ENCODE assay signal across 1 cellular context in the genomic region with DNA sequence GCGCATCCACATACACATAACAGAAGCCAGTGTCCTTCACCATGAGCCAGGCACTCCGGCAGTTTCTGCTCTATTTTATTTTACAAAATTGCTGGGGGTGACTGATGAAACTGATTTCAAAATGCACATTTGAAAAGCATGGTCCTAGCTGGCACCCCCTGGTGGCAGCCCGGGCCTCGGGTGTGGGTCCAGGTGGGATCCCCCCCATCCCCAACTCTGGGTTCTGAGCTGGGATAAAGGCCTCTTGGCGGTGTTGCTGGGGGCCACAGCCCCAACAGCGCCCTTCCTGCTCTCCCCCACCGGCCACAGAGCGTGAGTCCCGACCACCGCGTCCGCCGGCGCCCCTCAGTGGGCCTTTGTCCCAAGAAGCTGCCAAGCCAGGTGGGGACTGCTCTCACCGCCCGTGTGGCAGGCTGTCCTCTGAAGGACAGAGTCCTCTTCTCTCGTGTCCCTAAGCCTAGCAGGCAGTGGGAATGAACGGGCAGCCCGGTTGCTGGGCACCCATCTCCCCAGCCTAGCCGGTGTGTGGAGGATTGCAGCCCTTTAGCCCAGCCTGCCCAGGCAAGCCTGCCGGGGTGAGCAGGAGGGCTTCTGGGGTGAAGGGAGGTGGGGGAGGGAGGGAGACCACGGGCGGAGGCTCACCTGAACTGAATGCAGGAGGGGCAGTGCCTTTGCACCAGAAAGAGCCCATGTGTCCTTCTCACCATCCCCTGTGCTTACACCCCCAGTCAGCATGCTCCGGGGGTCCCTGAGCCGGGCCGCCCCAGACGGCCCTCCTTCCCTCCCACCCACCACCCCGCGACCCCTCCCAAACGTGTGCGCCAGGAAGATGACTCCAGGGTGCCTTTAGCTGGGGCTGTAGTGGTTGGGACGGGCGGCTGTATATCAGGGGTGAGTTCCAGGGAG.
TF ChIP-seq lines count a peak whose summit lies in the region.

No MANE protein-coding gene starts in this region.

TF ChIP-seq in K562, 482 proteins besides CTCF, POLR2A, EP300 and RAD21:
- TF ChIP-seq MCM2 (IDR thresholded peaks at IDR 0.05; ENCODE audit: low read depth) (no peak), SMARCE1 (IDR thresholded peaks at IDR 0.05) (0 out of 2 replicates have a peak, but pooled peaks have one; percentile 6), ZNF699 (CRISPR knock-in tag; IDR thresholded peaks at IDR 0.05; ENCODE audit: insufficient replicate concordance) (no peak), POLR2G (IDR thresholded peaks at IDR 0.05; ENCODE audit: low read depth, low read length) (peak; percentile 49), PCBP1 (IDR thresholded peaks at IDR 0.05; ENCODE audit: low read depth, low read length, poor library complexity, severe bottlenecking) (peak; percentile 69), ZFX (CRISPR knock-in tag; IDR thresholded peaks at IDR 0.05) (0 out of 2 replicates have a peak, but pooled peaks have one; percentile 28), GATAD2A (IDR thresholded peaks at IDR 0.05) (no peak), EZH2 (IDR thresholded peaks at IDR 0.05; ENCODE audit: borderline replicate concordance, low read depth, low read length) (no peak), NR2C2 (CRISPR knock-in tag; IDR thresholded peaks at IDR 0.05) (0 out of 2 replicates have a peak, but pooled peaks have one; percentile 33), NR2C2 (tag; IDR thresholded peaks at IDR 0.05) (no peak), ZBTB7A (IDR thresholded peaks at IDR 0.05; ENCODE audit: borderline replicate concordance, control insufficient read depth, low read depth, low read length) (peak; percentile 66; the same call in 1 of the 2 replicates), ZBTB33 (CRISPR knock-in tag; IDR thresholded peaks at IDR 0.05) (peak; percentile 88), MCM5 (IDR thresholded peaks at IDR 0.05; ENCODE audit: low read depth) (no peak), TAF15 (IDR thresholded peaks at IDR 0.05; ENCODE audit: low read depth, low read length) (no peak), MAX (CRISPR knock-in tag; IDR thresholded peaks at IDR 0.05) (no peak), ZNF263 (CRISPR knock-in tag; IDR thresholded peaks at IDR 0.05; ENCODE audit: borderline replicate concordance) (0 out of 2 replicates have a peak, but pooled peaks have one; percentile 36), JUNB (CRISPR knock-in tag; conservative IDR thresholded peaks at IDR 0.05) (no peak), ZNF280A (IDR thresholded peaks at IDR 0.05; ENCODE audit: low read depth, partially characterized antibody) (no peak), ZNF717 (CRISPR knock-in tag; IDR thresholded peaks at IDR 0.05) (no peak), CREM (IDR thresholded peaks at IDR 0.05; ENCODE audit: low read depth) (no peak), COPS2 (conservative IDR thresholded peaks at IDR 0.05) (no peak), ZNF217 (CRISPR knock-in tag; IDR thresholded peaks at IDR 0.05) (no peak), SMC3 (conservative IDR thresholded peaks at IDR 0.05; ENCODE audit: insufficient read depth, low read depth, low read length) (0 out of 2 replicates have a peak, but pooled peaks have one; percentile 14), LEF1 (IDR thresholded peaks at IDR 0.05) (no peak)
- TF ChIP-seq, protein P1, sequence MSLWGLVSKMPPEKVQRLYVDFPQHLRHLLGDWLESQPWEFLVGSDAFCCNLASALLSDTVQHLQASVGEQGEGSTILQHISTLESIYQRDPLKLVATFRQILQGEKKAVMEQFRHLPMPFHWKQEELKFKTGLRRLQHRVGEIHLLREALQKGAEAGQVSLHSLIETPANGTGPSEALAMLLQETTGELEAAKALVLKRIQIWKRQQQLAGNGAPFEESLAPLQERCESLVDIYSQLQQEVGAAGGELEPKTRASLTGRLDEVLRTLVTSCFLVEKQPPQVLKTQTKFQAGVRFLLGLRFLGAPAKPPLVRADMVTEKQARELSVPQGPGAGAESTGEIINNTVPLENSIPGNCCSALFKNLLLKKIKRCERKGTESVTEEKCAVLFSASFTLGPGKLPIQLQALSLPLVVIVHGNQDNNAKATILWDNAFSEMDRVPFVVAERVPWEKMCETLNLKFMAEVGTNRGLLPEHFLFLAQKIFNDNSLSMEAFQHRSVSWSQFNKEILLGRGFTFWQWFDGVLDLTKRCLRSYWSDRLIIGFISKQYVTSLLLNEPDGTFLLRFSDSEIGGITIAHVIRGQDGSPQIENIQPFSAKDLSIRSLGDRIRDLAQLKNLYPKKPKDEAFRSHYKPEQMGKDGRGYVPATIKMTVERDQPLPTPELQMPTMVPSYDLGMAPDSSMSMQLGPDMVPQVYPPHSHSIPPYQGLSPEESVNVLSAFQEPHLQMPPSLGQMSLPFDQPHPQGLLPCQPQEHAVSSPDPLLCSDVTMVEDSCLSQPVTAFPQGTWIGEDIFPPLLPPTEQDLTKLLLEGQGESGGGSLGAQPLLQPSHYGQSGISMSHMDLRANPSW (CRISPR knock-in tag; IDR thresholded peaks at IDR 0.05), result no peak
- TF ChIP-seq, protein P2, sequence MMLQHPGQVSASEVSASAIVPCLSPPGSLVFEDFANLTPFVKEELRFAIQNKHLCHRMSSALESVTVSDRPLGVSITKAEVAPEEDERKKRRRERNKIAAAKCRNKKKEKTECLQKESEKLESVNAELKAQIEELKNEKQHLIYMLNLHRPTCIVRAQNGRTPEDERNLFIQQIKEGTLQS (IDR thresholded peaks at IDR 0.05), result peak; percentile 39; the same call in 1 of the 2 replicates
- TF ChIP-seq, protein P2 (CRISPR knock-in tag; conservative IDR thresholded peaks at IDR 0.05), result no peak
- TF ChIP-seq, protein P3, sequence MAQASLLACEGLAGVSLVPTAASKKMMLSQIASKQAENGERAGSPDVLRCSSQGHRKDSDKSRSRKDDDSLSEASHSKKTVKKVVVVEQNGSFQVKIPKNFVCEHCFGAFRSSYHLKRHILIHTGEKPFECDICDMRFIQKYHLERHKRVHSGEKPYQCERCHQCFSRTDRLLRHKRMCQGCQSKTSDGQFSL (CRISPR knock-in tag; IDR thresholded peaks at IDR 0.05), result peak; percentile 89
- TF ChIP-seq, protein P3 (tag; IDR thresholded peaks at IDR 0.05), result peak in 1 of 2 experiments; percentile 66; a peak in 2 of 4 replicates
